In the genomic region with DNA sequence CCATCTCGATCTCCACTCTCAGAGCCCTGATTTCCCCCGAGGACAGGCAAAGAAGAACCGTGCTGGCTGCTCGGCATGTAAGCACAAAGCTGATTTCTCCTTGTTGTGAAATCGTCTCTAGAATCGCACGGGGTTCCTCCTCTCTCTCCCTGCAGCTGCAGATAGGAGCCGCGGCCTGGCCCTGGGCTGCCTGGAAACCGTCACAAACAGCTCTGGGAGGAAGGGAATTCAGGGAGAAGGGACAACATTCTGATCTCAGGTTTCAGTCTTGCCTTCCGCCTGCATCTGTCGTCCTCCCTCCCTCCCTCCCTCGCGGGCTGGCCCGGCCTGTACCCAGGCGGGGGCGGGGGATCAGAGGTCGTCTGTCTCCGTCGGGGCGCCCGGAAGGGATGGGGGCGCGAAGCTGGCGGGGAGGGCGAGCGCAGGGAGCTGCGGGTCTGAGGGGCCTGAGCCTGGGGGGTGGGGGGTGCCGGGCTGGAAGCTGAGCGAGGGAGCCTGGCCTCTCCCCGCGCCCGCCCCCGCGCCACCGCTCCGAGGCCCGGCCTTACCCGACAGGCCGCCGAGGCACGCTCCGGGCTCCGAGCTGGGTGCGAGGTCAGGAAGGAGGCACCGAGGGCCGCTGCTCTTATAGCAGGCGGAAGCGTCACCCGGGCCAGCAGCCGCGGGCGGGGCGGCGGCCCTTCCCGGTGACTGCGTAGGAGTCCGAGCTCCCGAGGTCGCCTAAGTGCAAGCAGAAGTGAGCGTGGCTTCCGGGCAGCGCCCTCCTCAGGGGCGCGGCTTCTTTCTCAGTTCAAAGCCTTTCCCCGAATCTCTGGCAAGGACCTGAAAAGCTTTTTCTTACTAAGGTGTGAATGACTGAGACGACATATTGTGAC, we compare ENCODE assay signal across 1 cellular context.
A peak's percentile ranks its signal among the peaks of the same experiment; 100 is the strongest.
TF ChIP-seq lines count a peak whose summit lies in the region.

TSS of gene SERPINB1 (minus strand) at position 600 of the 875 bp plus-strand sequence. CDS start 1,277 bp downstream, outside the sequence.

TF ChIP-seq in HepG2, 621 proteins besides CTCF, POLR2A, EP300 and RAD21 (continued from another document and continues in another):
- TF ChIP-seq, protein P1, sequence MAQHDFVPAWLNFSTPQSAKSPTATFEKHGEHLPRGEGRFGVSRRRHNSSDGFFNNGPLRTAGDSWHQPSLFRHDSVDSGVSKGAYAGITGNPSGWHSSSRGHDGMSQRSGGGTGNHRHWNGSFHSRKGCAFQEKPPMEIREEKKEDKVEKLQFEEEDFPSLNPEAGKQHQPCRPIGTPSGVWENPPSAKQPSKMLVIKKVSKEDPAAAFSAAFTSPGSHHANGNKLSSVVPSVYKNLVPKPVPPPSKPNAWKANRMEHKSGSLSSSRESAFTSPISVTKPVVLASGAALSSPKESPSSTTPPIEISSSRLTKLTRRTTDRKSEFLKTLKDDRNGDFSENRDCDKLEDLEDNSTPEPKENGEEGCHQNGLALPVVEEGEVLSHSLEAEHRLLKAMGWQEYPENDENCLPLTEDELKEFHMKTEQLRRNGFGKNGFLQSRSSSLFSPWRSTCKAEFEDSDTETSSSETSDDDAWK (CRISPR knock-in tag; IDR thresholded peaks at IDR 0.05): no peak
- TF ChIP-seq ZNF12 (CRISPR knock-in tag; IDR thresholded peaks at IDR 0.05) (peak; percentile 75), ZFP41 (CRISPR knock-in tag; IDR thresholded peaks at IDR 0.05; ENCODE audit: borderline replicate concordance) (no peak), ZNF333 (CRISPR knock-in tag; IDR thresholded peaks at IDR 0.05; ENCODE audit: borderline replicate concordance) (no peak; the same call in 1 of the 2 replicates), SMARCE1 (IDR thresholded peaks at IDR 0.05; ENCODE audit: borderline replicate concordance) (no peak), ZNF234 (CRISPR knock-in tag; conservative IDR thresholded peaks at IDR 0.05) (peak; percentile 44; the same call in 1 of the 2 replicates), KMT2B (CRISPR knock-in tag; IDR thresholded peaks at IDR 0.05) (peak; percentile 66; the same call in 1 of the 2 replicates), NONO (IDR thresholded peaks at IDR 0.05) (no peak), NONO (CRISPR knock-in tag; conservative IDR thresholded peaks at IDR 0.05) (peak; percentile 92; the same call in 1 of the 2 replicates), SRSF1 (optimal IDR thresholded peaks at IDR 0.05; ENCODE audit: low read depth, low read length) (peak; percentile 94), ELK4 (CRISPR knock-in tag; IDR thresholded peaks at IDR 0.05; ENCODE audit: borderline replicate concordance) (0 out of 2 replicates have a peak, but pooled peaks have one; percentile 90), ELF4 (CRISPR knock-in tag; IDR thresholded peaks at IDR 0.05; ENCODE audit: borderline replicate concordance) (peak; percentile 95; the same call in 1 of the 2 replicates), ZNF256 (CRISPR knock-in tag; conservative IDR thresholded peaks at IDR 0.05) (peak; percentile 38; the same call in 1 of the 2 replicates), GABPB1 (CRISPR knock-in tag; IDR thresholded peaks at IDR 0.05) (peak; percentile 97), KAT7 (CRISPR knock-in tag; IDR thresholded peaks at IDR 0.05; ENCODE audit: borderline replicate concordance) (peak; percentile 94; the same call in 1 of the 2 replicates), HES4 (CRISPR knock-in tag; IDR thresholded peaks at IDR 0.05; ENCODE audit: borderline replicate concordance) (peak; percentile 95), ATAD3A (CRISPR knock-in tag; IDR thresholded peaks at IDR 0.05) (no peak), HNF4A (CRISPR knock-in tag; IDR thresholded peaks at IDR 0.05) (peak; percentile 84), KLF13 (CRISPR knock-in tag; IDR thresholded peaks at IDR 0.05) (no peak), ZNF850 (CRISPR knock-in tag; conservative IDR thresholded peaks at IDR 0.05) (no peak), SSRP1 (CRISPR knock-in tag; IDR thresholded peaks at IDR 0.05) (peak; percentile 82), MEF2D (CRISPR knock-in tag; IDR thresholded peaks at IDR 0.05) (peak; percentile 69; the same call in 1 of the 2 replicates), CBFB (CRISPR knock-in tag; IDR thresholded peaks at IDR 0.05) (peak; percentile 85), REXO4 (CRISPR knock-in tag; IDR thresholded peaks at IDR 0.05; ENCODE audit: borderline replicate concordance) (no peak), ZNF598 (CRISPR knock-in tag; IDR thresholded peaks at IDR 0.05; ENCODE audit: borderline replicate concordance) (peak; percentile 98), NBN (conservative IDR thresholded peaks at IDR 0.05) (no peak), ZNF839 (CRISPR knock-in tag; IDR thresholded peaks at IDR 0.05; ENCODE audit: borderline replicate concordance) (no peak), TBP (CRISPR knock-in tag; IDR thresholded peaks at IDR 0.05) (no peak), NR2F6 (IDR thresholded peaks at IDR 0.05) (peak; percentile 80), NR2F6 (CRISPR knock-in tag; IDR thresholded peaks at IDR 0.05) (peak; percentile 81), NFE2 (CRISPR knock-in tag; IDR thresholded peaks at IDR 0.05) (no peak), ZMYM2 (CRISPR knock-in tag; IDR thresholded peaks at IDR 0.05) (peak; percentile 87), ZNF704 (CRISPR knock-in tag; IDR thresholded peaks at IDR 0.05; ENCODE audit: borderline replicate concordance) (peak; percentile 91; the same call in 1 of the 2 replicates)
- TF ChIP-seq, protein P2, sequence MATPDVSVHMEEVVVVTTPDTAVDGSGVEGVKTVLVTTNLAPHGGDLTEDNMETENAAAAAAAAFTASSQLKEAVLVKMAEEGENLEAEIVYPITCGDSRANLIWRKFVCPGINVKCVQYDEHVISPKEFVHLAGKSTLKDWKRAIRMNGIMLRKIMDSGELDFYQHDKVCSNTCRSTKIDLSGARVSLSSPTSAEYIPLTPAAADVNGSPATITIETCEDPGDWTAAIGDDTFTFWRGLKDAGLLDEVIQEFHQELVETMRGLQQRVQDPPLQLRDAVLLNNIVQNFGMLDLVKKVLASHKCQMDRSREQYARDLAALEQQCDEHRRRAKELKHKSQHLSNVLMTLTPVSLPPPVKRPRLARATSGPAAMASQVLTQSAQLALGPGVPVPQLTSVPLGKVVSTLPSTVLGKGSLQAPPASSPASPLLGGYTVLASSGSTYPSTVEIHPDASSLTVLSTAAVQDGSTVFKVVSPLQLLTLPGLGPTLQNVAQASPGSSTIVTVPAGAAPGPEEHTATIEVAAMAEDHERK (CRISPR knock-in tag; IDR thresholded peaks at IDR 0.05; ENCODE audit: low read depth): 0 out of 2 replicates have a peak, but pooled peaks have one; percentile 17
- TF ChIP-seq, protein P3, sequence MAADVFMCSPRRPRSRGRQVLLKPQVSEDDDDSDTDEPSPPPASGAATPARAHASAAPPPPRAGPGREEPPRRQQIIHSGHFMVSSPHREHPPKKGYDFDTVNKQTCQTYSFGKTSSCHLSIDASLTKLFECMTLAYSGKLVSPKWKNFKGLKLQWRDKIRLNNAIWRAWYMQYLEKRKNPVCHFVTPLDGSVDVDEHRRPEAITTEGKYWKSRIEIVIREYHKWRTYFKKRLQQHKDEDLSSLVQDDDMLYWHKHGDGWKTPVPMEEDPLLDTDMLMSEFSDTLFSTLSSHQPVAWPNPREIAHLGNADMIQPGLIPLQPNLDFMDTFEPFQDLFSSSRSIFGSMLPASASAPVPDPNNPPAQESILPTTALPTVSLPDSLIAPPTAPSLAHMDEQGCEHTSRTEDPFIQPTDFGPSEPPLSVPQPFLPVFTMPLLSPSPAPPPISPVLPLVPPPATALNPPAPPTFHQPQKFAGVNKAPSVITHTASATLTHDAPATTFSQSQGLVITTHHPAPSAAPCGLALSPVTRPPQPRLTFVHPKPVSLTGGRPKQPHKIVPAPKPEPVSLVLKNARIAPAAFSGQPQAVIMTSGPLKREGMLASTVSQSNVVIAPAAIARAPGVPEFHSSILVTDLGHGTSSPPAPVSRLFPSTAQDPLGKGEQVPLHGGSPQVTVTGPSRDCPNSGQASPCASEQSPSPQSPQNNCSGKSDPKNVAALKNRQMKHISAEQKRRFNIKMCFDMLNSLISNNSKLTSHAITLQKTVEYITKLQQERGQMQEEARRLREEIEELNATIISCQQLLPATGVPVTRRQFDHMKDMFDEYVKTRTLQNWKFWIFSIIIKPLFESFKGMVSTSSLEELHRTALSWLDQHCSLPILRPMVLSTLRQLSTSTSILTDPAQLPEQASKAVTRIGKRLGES (CRISPR knock-in tag; IDR thresholded peaks at IDR 0.05; ENCODE audit: borderline replicate concordance): no peak
- TF ChIP-seq, protein P4, sequence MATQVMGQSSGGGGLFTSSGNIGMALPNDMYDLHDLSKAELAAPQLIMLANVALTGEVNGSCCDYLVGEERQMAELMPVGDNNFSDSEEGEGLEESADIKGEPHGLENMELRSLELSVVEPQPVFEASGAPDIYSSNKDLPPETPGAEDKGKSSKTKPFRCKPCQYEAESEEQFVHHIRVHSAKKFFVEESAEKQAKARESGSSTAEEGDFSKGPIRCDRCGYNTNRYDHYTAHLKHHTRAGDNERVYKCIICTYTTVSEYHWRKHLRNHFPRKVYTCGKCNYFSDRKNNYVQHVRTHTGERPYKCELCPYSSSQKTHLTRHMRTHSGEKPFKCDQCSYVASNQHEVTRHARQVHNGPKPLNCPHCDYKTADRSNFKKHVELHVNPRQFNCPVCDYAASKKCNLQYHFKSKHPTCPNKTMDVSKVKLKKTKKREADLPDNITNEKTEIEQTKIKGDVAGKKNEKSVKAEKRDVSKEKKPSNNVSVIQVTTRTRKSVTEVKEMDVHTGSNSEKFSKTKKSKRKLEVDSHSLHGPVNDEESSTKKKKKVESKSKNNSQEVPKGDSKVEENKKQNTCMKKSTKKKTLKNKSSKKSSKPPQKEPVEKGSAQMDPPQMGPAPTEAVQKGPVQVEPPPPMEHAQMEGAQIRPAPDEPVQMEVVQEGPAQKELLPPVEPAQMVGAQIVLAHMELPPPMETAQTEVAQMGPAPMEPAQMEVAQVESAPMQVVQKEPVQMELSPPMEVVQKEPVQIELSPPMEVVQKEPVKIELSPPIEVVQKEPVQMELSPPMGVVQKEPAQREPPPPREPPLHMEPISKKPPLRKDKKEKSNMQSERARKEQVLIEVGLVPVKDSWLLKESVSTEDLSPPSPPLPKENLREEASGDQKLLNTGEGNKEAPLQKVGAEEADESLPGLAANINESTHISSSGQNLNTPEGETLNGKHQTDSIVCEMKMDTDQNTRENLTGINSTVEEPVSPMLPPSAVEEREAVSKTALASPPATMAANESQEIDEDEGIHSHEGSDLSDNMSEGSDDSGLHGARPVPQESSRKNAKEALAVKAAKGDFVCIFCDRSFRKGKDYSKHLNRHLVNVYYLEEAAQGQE (IDR thresholded peaks at IDR 0.05; ENCODE audit: borderline replicate concordance in 1 of 2, low read depth in 1 of 2, low read length in 2 of 2): peak in 1 of 2 experiments; percentile 59; a peak in 2 of 4 replicates
- TF ChIP-seq, protein P5, sequence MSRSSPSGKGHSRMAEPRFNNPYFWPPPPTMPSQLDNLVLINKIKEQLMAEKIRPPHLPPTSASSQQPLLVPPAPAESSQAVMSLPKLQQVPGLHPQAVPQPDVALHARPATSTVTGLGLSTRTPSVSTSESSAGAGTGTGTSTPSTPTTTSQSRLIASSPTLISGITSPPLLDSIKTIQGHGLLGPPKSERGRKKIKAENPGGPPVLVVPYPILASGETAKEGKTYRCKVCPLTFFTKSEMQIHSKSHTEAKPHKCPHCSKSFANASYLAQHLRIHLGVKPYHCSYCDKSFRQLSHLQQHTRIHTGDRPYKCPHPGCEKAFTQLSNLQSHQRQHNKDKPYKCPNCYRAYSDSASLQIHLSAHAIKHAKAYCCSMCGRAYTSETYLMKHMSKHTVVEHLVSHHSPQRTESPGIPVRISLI (CRISPR knock-in tag; IDR thresholded peaks at IDR 0.05; ENCODE audit: borderline replicate concordance): no peak
- TF ChIP-seq, protein P6, sequence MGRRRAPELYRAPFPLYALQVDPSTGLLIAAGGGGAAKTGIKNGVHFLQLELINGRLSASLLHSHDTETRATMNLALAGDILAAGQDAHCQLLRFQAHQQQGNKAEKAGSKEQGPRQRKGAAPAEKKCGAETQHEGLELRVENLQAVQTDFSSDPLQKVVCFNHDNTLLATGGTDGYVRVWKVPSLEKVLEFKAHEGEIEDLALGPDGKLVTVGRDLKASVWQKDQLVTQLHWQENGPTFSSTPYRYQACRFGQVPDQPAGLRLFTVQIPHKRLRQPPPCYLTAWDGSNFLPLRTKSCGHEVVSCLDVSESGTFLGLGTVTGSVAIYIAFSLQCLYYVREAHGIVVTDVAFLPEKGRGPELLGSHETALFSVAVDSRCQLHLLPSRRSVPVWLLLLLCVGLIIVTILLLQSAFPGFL (CRISPR knock-in tag; IDR thresholded peaks at IDR 0.05): 0 out of 2 replicates have a peak, but pooled peaks have one; percentile 77
- TF ChIP-seq, protein P7, sequence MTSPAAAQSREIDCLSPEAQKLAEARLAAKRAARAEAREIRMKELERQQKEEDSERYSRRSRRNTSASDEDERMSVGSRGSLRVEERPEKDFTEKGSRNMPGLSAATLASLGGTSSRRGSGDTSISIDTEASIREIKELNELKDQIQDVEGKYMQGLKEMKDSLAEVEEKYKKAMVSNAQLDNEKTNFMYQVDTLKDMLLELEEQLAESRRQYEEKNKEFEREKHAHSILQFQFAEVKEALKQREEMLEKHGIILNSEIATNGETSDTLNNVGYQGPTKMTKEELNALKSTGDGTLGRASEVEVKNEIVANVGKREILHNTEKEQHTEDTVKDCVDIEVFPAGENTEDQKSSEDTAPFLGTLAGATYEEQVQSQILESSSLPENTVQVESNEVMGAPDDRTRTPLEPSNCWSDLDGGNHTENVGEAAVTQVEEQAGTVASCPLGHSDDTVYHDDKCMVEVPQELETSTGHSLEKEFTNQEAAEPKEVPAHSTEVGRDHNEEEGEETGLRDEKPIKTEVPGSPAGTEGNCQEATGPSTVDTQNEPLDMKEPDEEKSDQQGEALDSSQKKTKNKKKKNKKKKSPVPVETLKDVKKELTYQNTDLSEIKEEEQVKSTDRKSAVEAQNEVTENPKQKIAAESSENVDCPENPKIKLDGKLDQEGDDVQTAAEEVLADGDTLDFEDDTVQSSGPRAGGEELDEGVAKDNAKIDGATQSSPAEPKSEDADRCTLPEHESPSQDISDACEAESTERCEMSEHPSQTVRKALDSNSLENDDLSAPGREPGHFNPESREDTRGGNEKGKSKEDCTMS (CRISPR knock-in tag; conservative IDR thresholded peaks at IDR 0.05): no peak; the same call in 1 of the 2 replicates
- TF ChIP-seq, protein P8, sequence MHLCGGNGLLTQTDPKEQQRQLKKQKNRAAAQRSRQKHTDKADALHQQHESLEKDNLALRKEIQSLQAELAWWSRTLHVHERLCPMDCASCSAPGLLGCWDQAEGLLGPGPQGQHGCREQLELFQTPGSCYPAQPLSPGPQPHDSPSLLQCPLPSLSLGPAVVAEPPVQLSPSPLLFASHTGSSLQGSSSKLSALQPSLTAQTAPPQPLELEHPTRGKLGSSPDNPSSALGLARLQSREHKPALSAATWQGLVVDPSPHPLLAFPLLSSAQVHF (CRISPR knock-in tag; IDR thresholded peaks at IDR 0.05): no peak
